In genomic region chr2:241115361-241115760, GRCh38 we compare ENCODE assay signal across 24 cellular contexts.
"Had no signal": no experiment of that assay in that cellular context is flagged by ENCODE, and none has a peak within 500 bp of the region (broad histone marks: within the 10 kb centered on the region; RNA-seq: fewer than 3 reads in every experiment).

No MANE protein-coding gene starts in this region.

- H3K9me3 ChIP-seq: left ventricle myocardium inferior, mucosa of descending colon, pancreas, prostate gland, suprapubic skin, thoracic aorta, tibial artery, upper lobe of right lung had no signal

- H3K27me3 Mint-ChIP-seq: naive thymus-derived CD4-positive, alpha-beta T cell; natural killer cell treated with Interleukin-12 subunit alpha and Interleukin-12 subunit beta and Interleukin-15 and Interleukin-18, amount 100 ng/mL, for 72 hours; stimulated activated naive CD8-positive, alpha-beta T cell treated with anti-CD3 and anti-CD28 coated beads, Interleukin-15, Interleukin-2, amounts not matched to agents 100 ng/mL and 50 ng/mL, for 24 hours had no signal

- H3K27me3 ChIP-seq: pancreas, suprapubic skin, tibial artery, upper lobe of right lung had no signal

- H3K9me3 Mint-ChIP-seq: natural killer cell treated with Interleukin-12 subunit alpha and Interleukin-12 subunit beta and Interleukin-15 and Interleukin-18, amount 100 ng/mL, for 72 hours had no signal

- H3K4me1 ChIP-seq: left ventricle myocardium inferior, pancreas, prostate gland, suprapubic skin, tibial artery, upper lobe of right lung had no signal

- H3K4me3 ChIP-seq: left ventricle myocardium inferior, lung, mucosa of descending colon, pancreas, prostate gland, skin epidermis, suprapubic skin, thoracic aorta, tibial artery, upper lobe of right lung had no signal

- DNase-seq: left ventricle myocardium inferior; mesendoderm; midbrain; mucosa of descending colon; naive thymus-derived CD4-positive, alpha-beta T cell; retina; right cardiac atrium; stimulated activated CD4-positive, alpha-beta T cell treated with anti-CD3 and anti-CD28 coated beads, Interleukin-12 subunit alpha, Interleukin-12 subunit beta, amount 100 ng/mL, for 4 hours; stimulated activated CD4-positive, alpha-beta T cell treated with anti-CD3 and anti-CD28 coated beads, Interleukin-15, amount 100 ng/mL, for 24 hours; stimulated activated CD4-positive, alpha-beta T cell treated with anti-CD3 and anti-CD28 coated beads, Interleukin-2, amount 100 ng/mL, for 24 hours; stimulated activated CD4-positive, alpha-beta T cell treated with anti-CD3 and anti-CD28 coated beads, Interleukin-4, amount 100 ng/mL, for 1 hour; stimulated activated naive CD4-positive, alpha-beta T cell; trophoblast cell; upper lobe of right lung had no signal

- H3K27ac Mint-ChIP-seq: stimulated activated naive CD8-positive, alpha-beta T cell treated with anti-CD3 and anti-CD28 coated beads, Interleukin-15, Interleukin-2, amounts not matched to agents 100 ng/mL and 50 ng/mL, for 24 hours had no signal

- ATAC-seq: mucosa of descending colon; naive thymus-derived CD4-positive, alpha-beta T cell; natural killer cell treated with Interleukin-12 subunit alpha and Interleukin-12 subunit beta and Interleukin-15 and Interleukin-18, amount 100 ng/mL, for 72 hours; pancreas; right cardiac atrium; sciatic nerve; upper lobe of right lung had no signal

- H3K27ac ChIP-seq: left ventricle myocardium inferior, pancreas, prostate gland, skin epidermis, suprapubic skin, thoracic aorta, tibial artery, upper lobe of right lung had no signal

- H3K36me3 ChIP-seq: left ventricle myocardium inferior, pancreas, prostate gland, thoracic aorta, upper lobe of right lung had no signal

- H3K4me3 Mint-ChIP-seq: naive thymus-derived CD4-positive, alpha-beta T cell; natural killer cell treated with Interleukin-12 subunit alpha and Interleukin-12 subunit beta and Interleukin-15 and Interleukin-18, amount 100 ng/mL, for 72 hours; stimulated activated naive CD8-positive, alpha-beta T cell treated with anti-CD3 and anti-CD28 coated beads, Interleukin-15, Interleukin-2, amounts not matched to agents 100 ng/mL and 50 ng/mL, for 24 hours had no signal
